Comparison of ENCODE assay signal across 1 cellular context in genomic region chr22:20463324-20464095, GRCh38.
TF ChIP-seq lines count a peak whose summit lies in the region.

No MANE protein-coding gene starts in this region.

TF ChIP-seq in GM12878, 131 proteins besides CTCF, POLR2A, EP300 and RAD21:
- TF ChIP-seq ETV6 (conservative IDR thresholded peaks at IDR 0.05 in 1 of 2, IDR thresholded peaks at IDR 0.05 in 1 of 2; ENCODE audit: borderline replicate concordance in 1 of 2, low read depth in 1 of 2) (peak in 1 of 2 experiments; percentile 59; a peak in 2 of 4 replicates), SPI1 (IDR thresholded peaks at IDR 0.05; ENCODE audit: borderline replicate concordance, insufficient read depth, low read depth, low read length) (peak; percentile 46; the same call in 1 of the 2 replicates), BHLHE40 (IDR thresholded peaks at IDR 0.05; ENCODE audit: borderline replicate concordance in 1 of 2, low read depth in 2 of 2, low read length in 1 of 2) (no peak), RUNX3 (IDR thresholded peaks at IDR 0.05; ENCODE audit: low read length) (peak; percentile 63), RB1 (IDR thresholded peaks at IDR 0.05; ENCODE audit: borderline replicate concordance) (no peak), ZBTB33 (IDR thresholded peaks at IDR 0.05) (no peak)
